ENCODE assay signal across 22 cellular contexts in the genomic region with DNA sequence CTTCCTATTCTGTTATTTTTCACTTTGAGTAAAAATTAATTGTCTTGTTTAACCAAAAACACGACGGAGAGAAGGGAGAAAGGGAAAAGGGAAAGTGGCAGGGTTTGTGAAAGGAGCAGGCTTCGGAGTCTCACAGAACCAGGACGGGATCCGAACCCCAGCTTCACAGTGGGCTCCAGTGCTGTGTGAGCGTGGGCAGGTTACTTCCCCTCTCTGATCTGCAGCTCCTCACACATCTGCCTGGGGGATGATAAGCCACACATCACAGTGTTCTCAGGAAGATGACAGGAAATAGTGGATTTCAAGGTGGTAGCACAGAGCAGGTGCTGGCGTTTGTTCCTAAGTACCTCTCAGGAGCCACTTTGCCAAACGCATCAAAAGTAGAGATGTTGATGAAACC.
DNase-seq lines count a peak whose midpoint lies in the region; ATAC-seq, FAIRE-seq and TF ChIP-seq lines count a peak whose summit lies in the region.
"Had no signal": no experiment of that assay in that cellular context is flagged by ENCODE, and none has a peak within 500 bp of the region (broad histone marks: within the 10 kb centered on the region; RNA-seq: fewer than 3 reads in every experiment).

No MANE protein-coding gene starts in this region.

- H3K4me3 ChIP-seq in BLaER1 (no peak overlapping the region), H1 (ENCODE audit: extremely low read depth in 1 of 4, insufficient read depth in 2 of 4, low read depth in 3 of 4, low read length in 4 of 4) (no peak overlapping the region), OCI-LY7 (ENCODE audit: low read depth, low read length, poor library complexity, severe bottlenecking) (no peak overlapping the region)
- H3K4me3 ChIP-seq in Jurkat, Clone E6-1 (ENCODE audit: low read length): no peak overlapping the region
- H3K4me3 ChIP-seq: GM12878, GM23338, K562 had no signal

- no peak overlapping the region for H3K27ac Mint-ChIP-seq in osteocyte (ENCODE audit: unreplicated experiment)
- no peak overlapping the region for H3K27ac Mint-ChIP-seq in activated CD8-positive, alpha-beta T cell treated with anti-CD3 and anti-CD28 coated beads, Interleukin-2, amount 10 ng/mL, durations not matched to agents 7 days and 5 days
- H3K27ac Mint-ChIP-seq: GM23338 had no signal

- no peak overlapping the region for H2BK120ac ChIP-seq in H1 (replicated peaks; ENCODE audit: low read depth, low read length)

- H4K91ac ChIP-seq in H1 (replicated peaks; ENCODE audit: insufficient read length, low read length): no peak overlapping the region

- no peak overlapping the region for H4K5ac ChIP-seq in H1 (ENCODE audit: insufficient read length, low read depth, low read length)

- no peaks in the 10 kb centered on the region for H3K79me2 ChIP-seq in H1 (ENCODE audit: control insufficient read depth in 1 of 2, insufficient read depth in 2 of 2, low read length in 2 of 2)
- no peaks in the 10 kb centered on the region for H3K79me2 ChIP-seq in OCI-LY7 (ENCODE audit: insufficient read depth, low read depth, low read length)

- H3K9me3 Mint-ChIP-seq in osteocyte (ENCODE audit: unreplicated experiment): no peaks in the 10 kb centered on the region
- H3K9me3 Mint-ChIP-seq in activated CD8-positive, alpha-beta T cell treated with anti-CD3 and anti-CD28 coated beads, Interleukin-2, amount 10 ng/mL, durations not matched to agents 7 days and 5 days (ENCODE audit: insufficient read depth): no peaks in the 10 kb centered on the region
- H3K9me3 Mint-ChIP-seq: GM23338 had no signal

- H3K18ac ChIP-seq in H1 (ENCODE audit: extremely low read depth, low read length): no peak overlapping the region

- no peaks in the 10 kb centered on the region for H3K27me3 Mint-ChIP-seq in osteocyte (ENCODE audit: unreplicated experiment)
- H3K27me3 Mint-ChIP-seq in activated CD8-positive, alpha-beta T cell treated with anti-CD3 and anti-CD28 coated beads, Interleukin-2, amount 10 ng/mL, durations not matched to agents 7 days and 5 days (ENCODE audit: low read depth): no peaks in the 10 kb centered on the region

- H3K9me3 ChIP-seq in BLaER1: no peaks in the 10 kb centered on the region
- H3K9me3 ChIP-seq in H1 (ENCODE audit: insufficient read depth in 2 of 2, low read depth in 1 of 2, low read length in 1 of 2): no peaks in the 10 kb centered on the region
- no peaks in the 10 kb centered on the region for H3K9me3 ChIP-seq in OCI-LY7 (ENCODE audit: low read length)
- H3K9me3 ChIP-seq: SK-N-SH had no signal

- TF ChIP-seq RAD21 in H1 (IDR thresholded peaks at IDR 0.05 in 1 of 2, conservative IDR thresholded peaks at IDR 0.05 in 1 of 2; ENCODE audit: low read depth in 2 of 2, low read length in 2 of 2): no peak

- intact Hi-C loops in OCI-LY7 (cut with micrococcal nuclease; ENCODE audit: unreplicated experiment): no loop called here

- H3K9ac ChIP-seq in BLaER1: no peak overlapping the region
- H3K9ac ChIP-seq in H1 (replicated peaks in 1 of 4; ENCODE audit: extremely low read depth in 1 of 4, low read depth in 3 of 4, low read length in 3 of 4): no peak overlapping the region
- H3K9ac ChIP-seq: SK-N-SH had no signal

- POLR2A ChIA-PET in H1 (lab: Charles Lee; ENCODE audit: partially characterized antibody): no interaction called here
- POLR2A ChIA-PET in OCI-LY7 (lab: Charles Lee): no interaction called here
- POLR2A ChIA-PET in activated CD8-positive, alpha-beta T cell treated with anti-CD3 and anti-CD28 coated beads, Interleukin-2, amount 10 ng/mL, durations not matched to agents 7 days and 5 days (lab: Charles Lee): no interaction called here

- no peak overlapping the region for H2BK5ac ChIP-seq in H1 (ENCODE audit: low read depth, low read length)

- H2AFZ ChIP-seq in H1 (ENCODE audit: low read length): no peak overlapping the region
- H2AFZ ChIP-seq in OCI-LY7 (ENCODE audit: low read length): no peak overlapping the region
- H2AFZ ChIP-seq: GM23338 had no signal

- TF ChIP-seq POLR2A in H1 (IDR thresholded peaks at IDR 0.05; ENCODE audit: control extremely low read depth in 1 of 2, low read depth in 2 of 2, low read length in 2 of 2): no peak

- no peaks in the 10 kb centered on the region for H3K4me1 Mint-ChIP-seq in osteocyte (ENCODE audit: unreplicated experiment)
- H3K4me1 Mint-ChIP-seq in activated CD8-positive, alpha-beta T cell treated with anti-CD3 and anti-CD28 coated beads, Interleukin-2, amount 10 ng/mL, durations not matched to agents 7 days and 5 days (ENCODE audit: low read depth): no peaks in the 10 kb centered on the region

- H3K4me3 Mint-ChIP-seq in osteocyte (ENCODE audit: unreplicated experiment): no peak overlapping the region
- H3K4me3 Mint-ChIP-seq in activated CD8-positive, alpha-beta T cell treated with anti-CD3 and anti-CD28 coated beads, Interleukin-2, amount 10 ng/mL, durations not matched to agents 7 days and 5 days: no peak overlapping the region
- H3K4me3 Mint-ChIP-seq: GM23338 had no signal

- no peak overlapping the region for H3K56ac ChIP-seq in H1 (replicated peaks; ENCODE audit: insufficient read length, low read depth, low read length)

- no peaks in the 10 kb centered on the region for H3K23me2 ChIP-seq in H1 (ENCODE audit: low read depth, low read length)

- H3K27ac ChIP-seq in BLaER1 (no peak overlapping the region), H1 (ENCODE audit: low read depth, low read length) (no peak overlapping the region), OCI-LY7 (ENCODE audit: low read depth, low read length, poor library complexity, severe bottlenecking) (no peak overlapping the region)

- no peak overlapping the region for H2BK12ac ChIP-seq in H1 (ENCODE audit: low read depth, low read length)

- H3K9me2 ChIP-seq in OCI-LY7 (ENCODE audit: insufficient read depth, low read length): no peaks in the 10 kb centered on the region
- H3K9me2 ChIP-seq: SK-N-SH had no signal

- no TSS peak for BruUV-seq in OCI-LY7 (replicated peaks; lab: Mats Ljungman, UMichigan)

- peaks cover 45% of the 10 kb centered on the region for H3K4me1 ChIP-seq in BLaER1
- peaks cover 0 to 3% (median 0%) of the 10 kb centered on the region in 4 experiments; a peak in 2 of 7 replicates for H3K4me1 ChIP-seq in H1 (replicated peaks in 1 of 4; ENCODE audit: control insufficient read depth in 3 of 4, insufficient read depth in 4 of 4, low read length in 3 of 4)
- no peaks in the 10 kb centered on the region for H3K4me1 ChIP-seq in OCI-LY7 (ENCODE audit: insufficient read depth, low read length, poor library complexity, severe bottlenecking)

- peak overlapping the region; percentile 9; the same call in 1 of the 2 replicates for H4K8ac ChIP-seq in H1 (ENCODE audit: extremely low read depth, insufficient read depth, low read length)

- H2BK15ac ChIP-seq in H1 (ENCODE audit: low read length): 0 out of 2 replicates have a peak overlapping the region, but pooled peaks have one; percentile 23

- peak overlapping the region; percentile 94 for H3K4me2 ChIP-seq in BLaER1
- H3K4me2 ChIP-seq in H1 (ENCODE audit: insufficient read depth in 1 of 2, low read depth in 2 of 2, low read length in 2 of 2): no peak overlapping the region
- no peak overlapping the region for H3K4me2 ChIP-seq in OCI-LY7 (ENCODE audit: low read length)
- H3K4me2 ChIP-seq: GM23338, SK-N-SH had no signal

- H3K79me1 ChIP-seq in H1 (ENCODE audit: low read depth, low read length): no peaks in the 10 kb centered on the region

- peak; percentile 50 for DNase-seq in Jurkat, Clone E6-1 (ENCODE audit: low read depth, low spot score)
- DNase-seq in H1 (ENCODE audit: low read depth in 1 of 2, low spot score in 2 of 2) (no peak), osteocyte (ENCODE audit: extremely low spot score, unreplicated experiment) (peak; percentile 42), NCI-H1694 (lab: John Stamatoyannopoulos, UW) (no peak), OCI-LY7 (ENCODE audit: low spot score) (no peak)
- no peak for DNase-seq in activated CD8-positive, alpha-beta T cell treated with anti-CD3 and anti-CD28 coated beads, Interleukin-2, amount 10 ng/mL, durations not matched to agents 7 days and 5 days
- DNase-seq: DMS79; MM.1S; NCI-H1092; NCI-H1436; NCI-H1930; NCI-H446; NK-92 treated with Interleukin-12 subunit alpha and Interleukin-12 subunit beta, amount 100 ng/mL, for 24 hours; SIG-M5; SK-N-SH; T-helper 2 cell had no signal

- H3K27me3 ChIP-seq in BLaER1 (no peaks in the 10 kb centered on the region), H1 (replicated peaks in 1 of 4; ENCODE audit: control insufficient read depth in 3 of 4, extremely low read depth in 1 of 4, insufficient read depth in 3 of 4, low read length in 3 of 4) (no peaks in the 10 kb centered on the region; a peak in 1 of 7 replicates)

- no peak for FAIRE-seq in H1 (lab: Jason Lieb, UNC)
- FAIRE-seq: A204.1, GM12878, K562 had no signal

- WGBS in H1 (ENCODE audit: extremely low coverage in 1 of 2, insufficient coverage in 1 of 2, insufficient read length in 1 of 2, insufficient replicate concordance in 2 of 2, low coverage in 1 of 2, low lambda C conversion rate in 2 of 2, missing lambda C conversion rate in 1 of 2), 2 experiments: 85% methylated on average over 8 of the region's 8 CpGs; no CpG with 5 or more reads in 1 of the 2 experiments

- H2AK5ac ChIP-seq in H1 (ENCODE audit: low read depth, low read length): no peak overlapping the region

- no peak for TF ChIP-seq CTCF in H1 (IDR thresholded peaks at IDR 0.05; ENCODE audit: control extremely low read depth in 1 of 3, insufficient read depth in 1 of 3, low read depth in 1 of 3, low read length in 3 of 3)
- TF ChIP-seq CTCF in osteocyte (IDR thresholded peaks at IDR 0.05): no peak
- TF ChIP-seq CTCF in OCI-LY7 (conservative IDR thresholded peaks at IDR 0.05; ENCODE audit: low read length): no peak

- no peak overlapping the region for H3K14ac ChIP-seq in H1 (ENCODE audit: insufficient read length)

- no peaks in the 10 kb centered on the region for H3K36me3 ChIP-seq in BLaER1
- H3K36me3 ChIP-seq in H1 (ENCODE audit: control insufficient read depth in 2 of 4, insufficient read depth in 4 of 4, low read length in 3 of 4): no peaks in the 10 kb centered on the region
- H3K36me3 ChIP-seq in OCI-LY7 (ENCODE audit: insufficient read depth, low read length): no peaks in the 10 kb centered on the region

- H2BK20ac ChIP-seq in H1 (ENCODE audit: low read length): no peak overlapping the region

- CTCF ChIA-PET in H1 (lab: Charles Lee; ENCODE audit: partially characterized antibody) (interaction anchor here (0.5 to 8.2 kb wide), 10 partner anchors 8 to 1090 kb away, joined by 3 to 92 read pairs (median 4); no protein-coding TSS in a partner anchor), OCI-LY7 (lab: Charles Lee; ENCODE audit: unreplicated experiment) (no interaction called here)
- CTCF ChIA-PET in activated CD8-positive, alpha-beta T cell treated with anti-CD3 and anti-CD28 coated beads, Interleukin-2, amount 10 ng/mL, durations not matched to agents 7 days and 5 days (lab: Charles Lee): no interaction called here

- no peak overlapping the region for H3K23ac ChIP-seq in H1 (ENCODE audit: insufficient read length)

- no peak for TF ChIP-seq EP300 in H1 (IDR thresholded peaks at IDR 0.05; ENCODE audit: borderline replicate concordance in 1 of 2, low read depth in 2 of 2, low read length in 2 of 2)

- H3K36me3 Mint-ChIP-seq in osteocyte (ENCODE audit: unreplicated experiment): no peaks in the 10 kb centered on the region
- no peaks in the 10 kb centered on the region for H3K36me3 Mint-ChIP-seq in activated CD8-positive, alpha-beta T cell treated with anti-CD3 and anti-CD28 coated beads, Interleukin-2, amount 10 ng/mL, durations not matched to agents 7 days and 5 days (ENCODE audit: low read depth)

- H4K20me1 ChIP-seq in BLaER1: no peaks in the 10 kb centered on the region
- H4K20me1 ChIP-seq in H1 (replicated peaks in 1 of 2; ENCODE audit: control insufficient read depth in 1 of 2, insufficient read depth in 2 of 2, low read length in 2 of 2): no peaks in the 10 kb centered on the region
- no peaks in the 10 kb centered on the region for H4K20me1 ChIP-seq in OCI-LY7 (ENCODE audit: insufficient read depth, low read length)

- no peak overlapping the region for H3K4ac ChIP-seq in H1 (replicated peaks; ENCODE audit: insufficient read length, low read depth, low read length)

- no peak for ATAC-seq in activated CD8-positive, alpha-beta T cell treated with anti-CD3 and anti-CD28 coated beads, Interleukin-2, amount 10 ng/mL, durations not matched to agents 7 days and 5 days
- ATAC-seq: HCT116, K562 had no signal

Comparison
In these comparisons a context has a peak if more than half of its experiments do, and no peak if none do; other contexts are left out.
1. DNase-seq: peak in Jurkat, Clone E6-1 (single experiment) and osteocyte (single experiment); none in H1 (0 of 2), NCI-H1694 (single experiment), OCI-LY7 (single experiment) and activated CD8-positive, alpha-beta T cell treated with anti-CD3 and anti-CD28 coated beads, Interleukin-2, amount 10 ng/mL, durations not matched to agents 7 days and 5 days (single experiment).